ENCODE assay signal across 2 cellular contexts in the genomic region with DNA sequence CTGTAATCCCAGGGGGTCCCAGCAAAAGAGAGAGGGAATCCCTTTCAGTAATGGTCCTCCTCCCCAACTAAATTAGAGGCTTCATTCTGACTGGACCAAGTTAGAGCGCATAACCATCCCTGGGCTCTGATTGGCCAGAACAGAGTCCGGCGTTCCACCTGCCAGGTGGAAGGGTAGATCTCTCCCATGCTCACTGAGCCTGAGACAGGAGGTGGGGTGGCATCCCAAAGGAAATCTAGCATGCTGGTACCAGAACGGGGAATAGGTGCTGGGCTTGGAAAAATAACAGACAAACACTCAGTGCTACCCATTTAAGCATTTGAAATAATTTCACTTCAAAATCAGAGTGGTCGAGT.
TF ChIP-seq lines count a peak whose summit lies in the region.

No MANE protein-coding gene starts in this region.

TF ChIP-seq in K562, 482 proteins besides CTCF, POLR2A, EP300 and RAD21 (continued from another document):
- TF ChIP-seq, protein P1, sequence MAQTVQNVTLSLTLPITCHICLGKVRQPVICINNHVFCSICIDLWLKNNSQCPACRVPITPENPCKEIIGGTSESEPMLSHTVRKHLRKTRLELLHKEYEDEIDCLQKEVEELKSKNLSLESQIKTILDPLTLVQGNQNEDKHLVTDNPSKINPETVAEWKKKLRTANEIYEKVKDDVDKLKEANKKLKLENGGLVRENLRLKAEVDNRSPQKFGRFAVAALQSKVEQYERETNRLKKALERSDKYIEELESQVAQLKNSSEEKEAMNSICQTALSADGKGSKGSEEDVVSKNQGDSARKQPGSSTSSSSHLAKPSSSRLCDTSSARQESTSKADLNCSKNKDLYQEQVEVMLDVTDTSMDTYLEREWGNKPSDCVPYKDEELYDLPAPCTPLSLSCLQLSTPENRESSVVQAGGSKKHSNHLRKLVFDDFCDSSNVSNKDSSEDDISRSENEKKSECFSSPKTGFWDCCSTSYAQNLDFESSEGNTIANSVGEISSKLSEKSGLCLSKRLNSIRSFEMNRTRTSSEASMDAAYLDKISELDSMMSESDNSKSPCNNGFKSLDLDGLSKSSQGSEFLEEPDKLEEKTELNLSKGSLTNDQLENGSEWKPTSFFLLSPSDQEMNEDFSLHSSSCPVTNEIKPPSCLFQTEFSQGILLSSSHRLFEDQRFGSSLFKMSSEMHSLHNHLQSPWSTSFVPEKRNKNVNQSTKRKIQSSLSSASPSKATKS (CRISPR knock-in tag; IDR thresholded peaks at IDR 0.05), result no peak
- TF ChIP-seq ZNF695 (CRISPR knock-in tag; IDR thresholded peaks at IDR 0.05) (no peak), NFYB (IDR thresholded peaks at IDR 0.05; ENCODE audit: extremely low read depth, insufficient read length) (peak; percentile 11)

TF ChIP-seq in SK-N-SH treated with all-trans-retinoic acid at 6 μM for 48 hours, 23 proteins besides CTCF, POLR2A, EP300 and RAD21 (continued from another document):
- TF ChIP-seq RARB (CRISPR knock-in tag; IDR thresholded peaks at IDR 0.05) (no peak), BACH2 (CRISPR knock-in tag; IDR thresholded peaks at IDR 0.05; ENCODE audit: borderline replicate concordance) (no peak), ZNF8 (CRISPR knock-in tag; IDR thresholded peaks at IDR 0.05) (no peak), ZFP3 (CRISPR knock-in tag; IDR thresholded peaks at IDR 0.05) (no peak), ZC3H10 (CRISPR knock-in tag; IDR thresholded peaks at IDR 0.05) (no peak), ESRRG (CRISPR knock-in tag; IDR thresholded peaks at IDR 0.05) (no peak), PATZ1 (CRISPR knock-in tag; IDR thresholded peaks at IDR 0.05; ENCODE audit: borderline replicate concordance) (no peak), ARNTL (CRISPR knock-in tag; IDR thresholded peaks at IDR 0.05; ENCODE audit: borderline replicate concordance, low read depth) (no peak), ZNF565 (CRISPR knock-in tag; conservative IDR thresholded peaks at IDR 0.05; ENCODE audit: low read depth) (no peak), CSRNP3 (CRISPR knock-in tag; IDR thresholded peaks at IDR 0.05) (no peak), SNAI2 (CRISPR knock-in tag; IDR thresholded peaks at IDR 0.05) (no peak), TCF4 (CRISPR knock-in tag; IDR thresholded peaks at IDR 0.05; ENCODE audit: borderline replicate concordance) (no peak)
